Comparison of ENCODE assay signal across 17 cellular contexts in genomic region chr11:86888164-86888977, GRCh38.
DNase-seq lines count a peak whose midpoint lies in the region; ATAC-seq and TF ChIP-seq lines count a peak whose summit lies in the region.
"Had no signal": no experiment of that assay in that cellular context is flagged by ENCODE, and none has a peak within 500 bp of the region (broad histone marks: within the 10 kb centered on the region; RNA-seq: fewer than 3 reads in every experiment).

No MANE protein-coding gene starts in this region.

- CTCF ChIA-PET in AG04449 (lab: Yijun Ruan, JAX): interaction anchor here (0.9 to 1.6 kb wide), 2 partner anchors 17 to 32 kb away, joined by 3 to 5 read pairs; no protein-coding TSS in a partner anchor
- CTCF ChIA-PET in MCF 10A (lab: Yijun Ruan, JAX): interaction anchor here (0.5 to 2.2 kb wide), 3 partner anchors 14 to 580 kb away, joined by 3 to 7 read pairs (median 4); no protein-coding TSS in a partner anchor

- H3K4me3 ChIP-seq in AG04449 (ENCODE audit: low read depth, low read length): no peak overlapping the region
- H3K4me3 ChIP-seq: A549, ovary, PC-9 had no signal

- POLR2A ChIA-PET in AG04449 (lab: Yijun Ruan, JAX): no interaction called here
- POLR2A ChIA-PET in MCF 10A (lab: Yijun Ruan, JAX): no interaction called here

- ATAC-seq in HG02798 (IDR thresholded peaks at IDR 0.05; ENCODE audit: poor library complexity, unreplicated experiment) (no peak), GM21619 (IDR thresholded peaks at IDR 0.05; ENCODE audit: unreplicated experiment) (no peak)
- ATAC-seq: A549; activated CD8-positive, alpha-beta memory T cell treated with anti-CD3 and anti-CD28 coated beads, Interleukin-2, amount 10 ng/mL, durations not matched to agents 7 days and 5 days; T-cell had no signal

- H3K4me1 Mint-ChIP-seq in chondrocyte (ENCODE audit: low read depth) (peaks cover 20% of the 10 kb centered on the region), MCF 10A (ENCODE audit: insufficient read depth, unreplicated experiment) (no peaks in the 10 kb centered on the region)
- H3K4me1 Mint-ChIP-seq: activated B cell treated with CpG ODN at 0.5 μM for 24 hours; activated CD8-positive, alpha-beta memory T cell treated with anti-CD3 and anti-CD28 coated beads, Interleukin-2, amount 10 ng/mL, durations not matched to agents 7 days and 5 days; T-cell had no signal

- H3K4me3 Mint-ChIP-seq in chondrocyte (ENCODE audit: unreplicated experiment) (no peak overlapping the region), MCF 10A (ENCODE audit: unreplicated experiment) (no peak overlapping the region)
- H3K4me3 Mint-ChIP-seq: activated B cell treated with CpG ODN at 0.5 μM for 24 hours; activated CD8-positive, alpha-beta memory T cell treated with anti-CD3 and anti-CD28 coated beads, Interleukin-2, amount 10 ng/mL, durations not matched to agents 7 days and 5 days; T-cell had no signal

- intact Hi-C loops in MCF 10A (cut with micrococcal nuclease): no loop called here
- intact Hi-C loops in cardiac septum (cut with DNase I): no loop called here

- TF ChIP-seq CTCF in AG04449 (IDR thresholded peaks at IDR 0.05; ENCODE audit: insufficient read depth, low read length, missing control alignments) (no peak), chondrocyte (IDR thresholded peaks at IDR 0.05) (no peak), MCF 10A (IDR thresholded peaks at IDR 0.05; ENCODE audit: unreplicated experiment) (no peak)

- H3K36me3 Mint-ChIP-seq in chondrocyte (ENCODE audit: low read depth) (peaks cover 5% of the 10 kb centered on the region), MCF 10A (ENCODE audit: insufficient read depth, unreplicated experiment) (no peaks in the 10 kb centered on the region)
- H3K36me3 Mint-ChIP-seq: activated CD8-positive, alpha-beta memory T cell treated with anti-CD3 and anti-CD28 coated beads, Interleukin-2, amount 10 ng/mL, durations not matched to agents 7 days and 5 days; T-cell had no signal

- DNase-seq in AG04449 (ENCODE audit: low read depth, low spot score) (peak; percentile 56), HS-27A (ENCODE audit: low read depth) (peak; percentile 27), chondrocyte (ENCODE audit: low spot score) (no peak), left kidney (ENCODE audit: low read depth, low spot score) (peak; percentile 17), MCF 10A (ENCODE audit: unreplicated experiment) (no peak), cardiac septum (ENCODE audit: low spot score) (no peak)
- DNase-seq: activated B cell treated with CpG ODN at 0.5 μM for 24 hours; activated CD8-positive, alpha-beta memory T cell treated with anti-CD3 and anti-CD28 coated beads, Interleukin-2, amount 10 ng/mL, durations not matched to agents 7 days and 5 days; activated naive CD4-positive, alpha-beta T cell treated with anti-CD3 and anti-CD28 coated beads, Interleukin-2, amount 50 U/mL, for 16 hours; caudate nucleus; ovary; PC-9; substantia nigra; T-cell had no signal

- H3K9me3 Mint-ChIP-seq in chondrocyte (ENCODE audit: low read depth) (no peaks in the 10 kb centered on the region), MCF 10A (ENCODE audit: unreplicated experiment) (no peaks in the 10 kb centered on the region)
- H3K9me3 Mint-ChIP-seq: activated B cell treated with CpG ODN at 0.5 μM for 24 hours, T-cell had no signal

- no peaks in the 10 kb centered on the region for H3K27me3 Mint-ChIP-seq in chondrocyte (ENCODE audit: low read depth)
- no peaks in the 10 kb centered on the region for H3K27me3 Mint-ChIP-seq in MCF 10A (ENCODE audit: insufficient read depth, unreplicated experiment)

- no TSS peak for BruUV-seq in MCF 10A (replicated peaks; lab: Mats Ljungman, UMichigan)

- H3K27ac Mint-ChIP-seq in chondrocyte (ENCODE audit: unreplicated experiment): peak overlapping the region; percentile 46
- no peak overlapping the region for H3K27ac Mint-ChIP-seq in MCF 10A (ENCODE audit: low read depth, unreplicated experiment)
- H3K27ac Mint-ChIP-seq: activated B cell treated with CpG ODN at 0.5 μM for 24 hours; activated CD8-positive, alpha-beta memory T cell treated with anti-CD3 and anti-CD28 coated beads, Interleukin-2, amount 10 ng/mL, durations not matched to agents 7 days and 5 days; T-cell had no signal

Comparison
In these comparisons a context has a peak if more than half of its experiments do, and no peak if none do; other contexts are left out.
1. DNase-seq: peak in AG04449 (single experiment), HS-27A (single experiment) and left kidney (single experiment); none in chondrocyte (single experiment), MCF 10A (single experiment) and cardiac septum (single experiment).